Comparison of ENCODE assay signal across 8 cellular contexts in the genomic region with DNA sequence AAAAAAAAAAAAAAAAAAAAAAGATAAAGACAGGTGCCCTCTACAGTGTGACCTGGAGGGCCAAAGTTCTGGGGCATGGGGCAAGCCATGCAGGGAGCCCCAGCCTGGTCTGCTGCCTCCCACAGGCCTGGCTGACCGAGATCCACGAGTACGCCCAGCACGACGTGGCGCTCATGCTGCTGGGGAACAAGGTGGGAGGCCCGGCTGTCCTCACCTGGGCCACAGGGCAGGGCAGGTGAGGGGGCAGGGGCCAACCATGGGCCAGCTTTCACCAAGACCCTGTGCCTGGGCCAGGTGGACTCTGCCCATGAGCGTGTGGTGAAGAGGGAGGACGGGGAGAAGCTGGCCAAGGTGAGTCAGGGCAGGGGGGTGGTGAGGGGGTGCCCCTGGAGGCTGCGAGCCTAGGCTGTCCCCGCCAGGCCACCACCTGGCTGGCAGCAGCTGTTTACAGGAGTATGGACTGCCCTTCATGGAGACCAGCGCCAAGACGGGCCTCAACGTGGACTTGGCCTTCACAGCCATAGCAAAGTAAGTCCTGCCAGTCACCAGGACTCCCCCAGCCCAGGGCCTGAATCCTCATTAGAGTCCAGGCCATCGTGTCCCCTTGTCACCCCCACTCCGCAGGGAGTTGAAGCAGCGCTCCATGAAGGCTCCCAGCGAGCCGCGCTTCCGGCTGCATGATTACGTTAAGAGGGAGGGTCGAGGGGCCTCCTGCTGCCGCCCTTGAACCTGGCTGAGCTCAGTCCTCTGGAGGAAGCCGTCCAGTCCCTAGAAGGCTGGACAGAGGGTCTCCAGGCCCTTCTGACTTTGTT. TPM values are rescaled to one million over a fixed set of nuclear protein-coding genes. Genes with fewer than 3 reads are reported as not detected.
DNase-seq lines count a peak whose midpoint lies in the region; ATAC-seq, FAIRE-seq and TF ChIP-seq lines count a peak whose summit lies in the region.

No MANE protein-coding gene starts in this region.

- H3K36me3 ChIP-seq in right lobe of liver (peaks cover 0 to 7% (median 0%) of the 10 kb centered on the region in 4 donors), thyroid gland (no peaks in the 10 kb centered on the region)

- TF ChIP-seq CTCF in right lobe of liver (IDR thresholded peaks at IDR 0.05), result peak in 2 of 4 donors; percentile 28 to 49
- TF ChIP-seq CTCF in thyroid gland (IDR thresholded peaks at IDR 0.05), result no peak

- 5% methylated on average over 7 of the region's 25 CpGs for WGBS in right lobe of liver (ENCODE audit: insufficient coverage, low coverage, low lambda C conversion rate, missing lambda C conversion rate)
- 35 to 37% methylated on average over 21 to 23 of the region's 25 CpGs for WGBS in thyroid gland, 2 donors

- TF ChIP-seq POLR2A in GM10847 (IDR thresholded peaks at IDR 0.05; ENCODE audit: extremely low read depth, insufficient read length) (peak; percentile 31), right lobe of liver (IDR thresholded peaks at IDR 0.05) (no peak), thyroid gland (IDR thresholded peaks at IDR 0.05) (no peak)

- intact Hi-C loops in right lobe of liver (cut with DNase I) (loop anchor here in 1 of 2 donors (5.0 kb wide), 1 partner anchor 116 kb away; no protein-coding TSS in a partner anchor), thyroid gland (cut with DNase I) (loop anchor here (5.0 kb wide), 1 partner anchor 131 kb away; no protein-coding TSS in a partner anchor)

- no peak for FAIRE-seq in GM19239 (lab: Jason Lieb, UNC)

- ATAC-seq in right lobe of liver (peak; percentile 2 to 24 (median 16)), HG03095 (IDR thresholded peaks at IDR 0.05; ENCODE audit: unreplicated experiment) (no peak)

- H3K4me1 ChIP-seq in right lobe of liver, result peaks cover 0 to 70% (median 25%) of the 10 kb centered on the region in 4 donors
- peaks cover 41 to 60% of the 10 kb centered on the region in 2 donors for H3K4me1 ChIP-seq in thyroid gland

- H3K9me3 ChIP-seq in right lobe of liver (no peaks in the 10 kb centered on the region), thyroid gland (no peaks in the 10 kb centered on the region)

- DNase-seq in MV-4-11 (lab: John Stamatoyannopoulos, UW) (peak; percentile 19), right lobe of liver (peak; percentile 75 to 92 (median 90)), thyroid gland (peak; percentile 41 to 54), GM19239 (ENCODE audit: insufficient read length, low spot score) (no peak), inferior parietal cortex (ENCODE audit: extremely low spot score) (no peak)

- peak overlapping the region; percentile 22 for H3K27ac ChIP-seq in angular gyrus (ENCODE audit: low read depth, low read length)
- H3K27ac ChIP-seq in right lobe of liver, result peak overlapping the region; percentile 44 to 79 (median 67)
- H3K27ac ChIP-seq in thyroid gland, result peak overlapping the region; percentile 26 to 77 (median 57)

- no peaks in the 10 kb centered on the region for H3K27me3 ChIP-seq in right lobe of liver
- H3K27me3 ChIP-seq in thyroid gland, result no peaks in the 10 kb centered on the region

- H3K4me3 ChIP-seq in right lobe of liver (peak overlapping the region; percentile 92 to 95 (median 93)), thyroid gland (replicated peaks in 1 of 3) (peak overlapping the region in 2 of 3 donors; percentile 23 to 77)

RNA-seq across cellular contexts. Expression of gene TRAF7, which starts 2.7 kb away (rescaled TPM):
- total RNA-seq in right lobe of liver (10 to 100 TPM; 40.9 to 56.2 (median 46.2) TPM), thyroid gland (10 to 100 TPM; 27.7 to 51.9 (median 41.5) TPM)

RNA-seq across cellular contexts. Expression of gene RAB26, which starts 4.5 kb away (rescaled TPM):
- 10 to 100 TPM in 3 of 6 experiments, 1 to 10 TPM in 3; 3.8 to 14.6 (median 8.7) TPM for total RNA-seq in right lobe of liver
- 1 to 10 TPM in 1 of 4 donors, under 1 TPM in 2, not detected in 1; 0.40 to 1.6 (median 0.89) TPM for total RNA-seq in thyroid gland

RNA-seq across cellular contexts. Expression of gene PKD1, which starts 17.2 kb away (rescaled TPM):
- 10 to 100 TPM; 28.5 to 58.2 (median 42.8) TPM for total RNA-seq in right lobe of liver
- total RNA-seq in thyroid gland, result 100 to 1,000 TPM in 1 of 4 donors, 10 to 100 TPM in 3; 66.9 to 153 (median 87.7) TPM

RNA-seq across cellular contexts. Expression of gene CASKIN1, which starts 43.5 kb away (rescaled TPM):
- not detected for total RNA-seq in right lobe of liver
- total RNA-seq in thyroid gland, result 1 to 10 TPM in 1 of 4 donors, under 1 TPM in 3; 0.13 to 1.2 (median 0.40) TPM

RNA-seq across cellular contexts. Expression of gene MLST8, which starts 52.4 kb away (rescaled TPM):
- 10 to 100 TPM; 13.1 to 51.0 (median 17.5) TPM for total RNA-seq in right lobe of liver
- total RNA-seq in thyroid gland, result 10 to 100 TPM; 61.0 to 95.6 (median 63.1) TPM

Comparison
In these comparisons a context has a peak if more than half of its experiments do, and no peak if none do; other contexts are left out.
1. DNase-seq: peak in MV-4-11 (single experiment), right lobe of liver (3 of 3) and thyroid gland (2 of 2); none in GM19239 (single experiment) and inferior parietal cortex (single experiment).
2. Peak in every context shown above with its lines, with median percentiles within 50 percentile points of each other: H3K27ac ChIP-seq.